In genomic region chr1:147496571-147496970, GRCh38 we compare ENCODE assay signal across 8 cellular contexts. TPM values are rescaled to one million over a fixed set of nuclear protein-coding genes. Genes with fewer than 3 reads are reported as not detected.
DNase-seq lines count a peak whose midpoint lies in the region; ATAC-seq and TF ChIP-seq lines count a peak whose summit lies in the region.

No MANE protein-coding gene starts in this region.

- in situ Hi-C loops in SK-MEL-5 (cut with HindIII; ENCODE audit: low pct_unique_long_range_greater_than_20kb, low sequenced_read_pairs) = no loop called here

- 21% methylated on average over 4 of the region's 4 CpGs for WGBS in right cardiac atrium

- H3K4me3 ChIP-seq in right cardiac atrium (ENCODE audit: low read length) (no peak overlapping the region), upper lobe of right lung (no peak overlapping the region)

- H3K36me3 ChIP-seq in upper lobe of right lung = no peaks in the 10 kb centered on the region

- intact Hi-C loops in activated CD4-positive, alpha-beta T cell treated with anti-CD3 and anti-CD28 coated beads for 36 hours (cut with DNase I, micrococcal nuclease) = no loop called here
- intact Hi-C loops in right cardiac atrium (cut with DNase I) (loop anchor here in 2 of 4 donors (5.0 kb wide), 3 partner anchors 41 to 146 kb away; no protein-coding TSS in a partner anchor), upper lobe of right lung (cut with DNase I) (no loop called here)

- H3K4me1 ChIP-seq in right cardiac atrium (ENCODE audit: control insufficient read depth, insufficient read depth, low read length) (peaks cover 4% of the 10 kb centered on the region), upper lobe of right lung (no peaks in the 10 kb centered on the region)

- no peak overlapping the region for H3K27ac ChIP-seq in right cardiac atrium (ENCODE audit: low read length)
- H3K27ac ChIP-seq in upper lobe of right lung = no peak overlapping the region

- H3K4me3 Mint-ChIP-seq in activated CD4-positive, alpha-beta T cell treated with anti-CD3 and anti-CD28 coated beads for 36 hours = no peak overlapping the region
- no peak overlapping the region for H3K4me3 Mint-ChIP-seq in activated CD4-positive, alpha-beta T cell treated with anti-CD3 and anti-CD28 coated beads, Interleukin-2, amount 10 ng/mL, durations not matched to agents 7 days and 5 days

- peak; percentile 19 for DNase-seq in activated CD4-positive, alpha-beta T cell treated with anti-CD3 and anti-CD28 coated beads for 36 hours
- no peak for DNase-seq in activated CD4-positive, alpha-beta T cell treated with anti-CD3 and anti-CD28 coated beads, Interleukin-2, amount 10 ng/mL, durations not matched to agents 7 days and 5 days
- DNase-seq in SK-MEL-5 (ENCODE audit: low read depth, low spot score) = peak; percentile 74
- peak; percentile 62 to 73 (median 69) for DNase-seq in right cardiac atrium
- DNase-seq in upper lobe of right lung = no peak
- no peak for DNase-seq in HPDE6-E6E7 (ENCODE audit: extremely low spot score)
- DNase-seq in occipital lobe (lab: John Stamatoyannopoulos, UW) = no peak

- H3K9me3 Mint-ChIP-seq in activated CD4-positive, alpha-beta T cell treated with anti-CD3 and anti-CD28 coated beads for 36 hours (ENCODE audit: low read depth) = no peaks in the 10 kb centered on the region
- no peaks in the 10 kb centered on the region for H3K9me3 Mint-ChIP-seq in activated CD4-positive, alpha-beta T cell treated with anti-CD3 and anti-CD28 coated beads, Interleukin-2, amount 10 ng/mL, durations not matched to agents 7 days and 5 days

- POLR2A ChIA-PET in activated CD4-positive, alpha-beta T cell treated with anti-CD3 and anti-CD28 coated beads for 36 hours (lab: Charles Lee) = no interaction called here
- POLR2A ChIA-PET in activated CD4-positive, alpha-beta T cell treated with anti-CD3 and anti-CD28 coated beads, Interleukin-2, amount 10 ng/mL, durations not matched to agents 7 days and 5 days (lab: Charles Lee) = no interaction called here

- peak; percentile 49 for TF ChIP-seq CTCF in upper lobe of right lung (IDR thresholded peaks at IDR 0.05)

- CTCF ChIA-PET in activated CD4-positive, alpha-beta T cell treated with anti-CD3 and anti-CD28 coated beads for 36 hours (lab: Charles Lee) = interaction anchor here (0.6 to 2.5 kb wide), 23 partner anchors 9 to 396 kb away, joined by 3 to 12 read pairs (median 4); no protein-coding TSS in a partner anchor
- CTCF ChIA-PET in activated CD4-positive, alpha-beta T cell treated with anti-CD3 and anti-CD28 coated beads, Interleukin-2, amount 10 ng/mL, durations not matched to agents 7 days and 5 days (lab: Charles Lee) = interaction anchor here (1.0 to 1.2 kb wide), 2 partner anchors 112 to 144 kb away, joined by 3 read pairs; no protein-coding TSS in a partner anchor

- no peak overlapping the region for H3K27ac Mint-ChIP-seq in activated CD4-positive, alpha-beta T cell treated with anti-CD3 and anti-CD28 coated beads for 36 hours
- no peak overlapping the region for H3K27ac Mint-ChIP-seq in activated CD4-positive, alpha-beta T cell treated with anti-CD3 and anti-CD28 coated beads, Interleukin-2, amount 10 ng/mL, durations not matched to agents 7 days and 5 days

- peaks cover 2% of the 10 kb centered on the region for H3K27me3 Mint-ChIP-seq in activated CD4-positive, alpha-beta T cell treated with anti-CD3 and anti-CD28 coated beads for 36 hours
- peaks cover 2% of the 10 kb centered on the region for H3K27me3 Mint-ChIP-seq in activated CD4-positive, alpha-beta T cell treated with anti-CD3 and anti-CD28 coated beads, Interleukin-2, amount 10 ng/mL, durations not matched to agents 7 days and 5 days

- no peak for ATAC-seq in activated CD4-positive, alpha-beta T cell treated with anti-CD3 and anti-CD28 coated beads for 36 hours
- ATAC-seq in right cardiac atrium = peak; percentile 66 to 80
- peak; percentile 42 for ATAC-seq in upper lobe of right lung
- ATAC-seq in HG03442 (IDR thresholded peaks at IDR 0.05; ENCODE audit: unreplicated experiment) = no peak

- no peaks in the 10 kb centered on the region for H3K36me3 Mint-ChIP-seq in activated CD4-positive, alpha-beta T cell treated with anti-CD3 and anti-CD28 coated beads for 36 hours (ENCODE audit: low read depth)
- H3K36me3 Mint-ChIP-seq in activated CD4-positive, alpha-beta T cell treated with anti-CD3 and anti-CD28 coated beads, Interleukin-2, amount 10 ng/mL, durations not matched to agents 7 days and 5 days (ENCODE audit: low read depth) = no peaks in the 10 kb centered on the region

- peaks cover 3% of the 10 kb centered on the region for H3K4me1 Mint-ChIP-seq in activated CD4-positive, alpha-beta T cell treated with anti-CD3 and anti-CD28 coated beads for 36 hours
- peaks cover 6% of the 10 kb centered on the region for H3K4me1 Mint-ChIP-seq in activated CD4-positive, alpha-beta T cell treated with anti-CD3 and anti-CD28 coated beads, Interleukin-2, amount 10 ng/mL, durations not matched to agents 7 days and 5 days

- H3K27me3 ChIP-seq in right cardiac atrium (ENCODE audit: control insufficient read depth, insufficient read depth) (no peaks in the 10 kb centered on the region), upper lobe of right lung (peaks cover 4% of the 10 kb centered on the region)

- H3K9me3 ChIP-seq in right cardiac atrium (ENCODE audit: control insufficient read depth, low read length) (no peaks in the 10 kb centered on the region), upper lobe of right lung (no peaks in the 10 kb centered on the region)

RNA-seq across cellular contexts. Expression of gene BCL9, which starts 44.7 kb away (rescaled TPM):
- total RNA-seq in activated CD4-positive, alpha-beta T cell treated with anti-CD3 and anti-CD28 coated beads for 36 hours = 10 to 100 TPM; 32.8 to 36.6 TPM
- 10 to 100 TPM; 21.1 to 22.8 TPM for total RNA-seq in activated CD4-positive, alpha-beta T cell treated with anti-CD3 and anti-CD28 coated beads, Interleukin-2, amount 10 ng/mL, durations not matched to agents 7 days and 5 days
- 12.4 and 18.2 TPM in 2 replicates for total RNA-seq in SK-MEL-5 (2014; rRNA removed; shearing (Covaris generic))
- polyA plus RNA-seq in SK-MEL-5 (2015; cell fraction: cytosol; rRNA removed) = 69.5 and 74.6 TPM in 2 replicates
- polyA plus RNA-seq in SK-MEL-5 (2015; cell fraction: nucleus; rRNA removed) = 22.7 and 45.4 TPM in 2 replicates
- total RNA-seq in right cardiac atrium (10 to 100 TPM; 16.9 to 23.8 (median 20.6) TPM), upper lobe of right lung (13.7 TPM), occipital lobe (14.7 TPM)
- 8.7 TPM for polyA plus RNA-seq in right cardiac atrium

Comparison
In these comparisons a context has a peak if more than half of its experiments do, and no peak if none do; other contexts are left out.
1. DNase-seq: peak in activated CD4-positive, alpha-beta T cell treated with anti-CD3 and anti-CD28 coated beads for 36 hours (single experiment), SK-MEL-5 (single experiment) and right cardiac atrium (3 of 3); none in activated CD4-positive, alpha-beta T cell treated with anti-CD3 and anti-CD28 coated beads, Interleukin-2, amount 10 ng/mL, durations not matched to agents 7 days and 5 days (single experiment), upper lobe of right lung (single experiment), HPDE6-E6E7 (single experiment) and occipital lobe (single experiment).
2. ATAC-seq: peak in right cardiac atrium (2 of 2) and upper lobe of right lung (single experiment); none in activated CD4-positive, alpha-beta T cell treated with anti-CD3 and anti-CD28 coated beads for 36 hours (single experiment) and HG03442 (single experiment).